In the genomic region with DNA sequence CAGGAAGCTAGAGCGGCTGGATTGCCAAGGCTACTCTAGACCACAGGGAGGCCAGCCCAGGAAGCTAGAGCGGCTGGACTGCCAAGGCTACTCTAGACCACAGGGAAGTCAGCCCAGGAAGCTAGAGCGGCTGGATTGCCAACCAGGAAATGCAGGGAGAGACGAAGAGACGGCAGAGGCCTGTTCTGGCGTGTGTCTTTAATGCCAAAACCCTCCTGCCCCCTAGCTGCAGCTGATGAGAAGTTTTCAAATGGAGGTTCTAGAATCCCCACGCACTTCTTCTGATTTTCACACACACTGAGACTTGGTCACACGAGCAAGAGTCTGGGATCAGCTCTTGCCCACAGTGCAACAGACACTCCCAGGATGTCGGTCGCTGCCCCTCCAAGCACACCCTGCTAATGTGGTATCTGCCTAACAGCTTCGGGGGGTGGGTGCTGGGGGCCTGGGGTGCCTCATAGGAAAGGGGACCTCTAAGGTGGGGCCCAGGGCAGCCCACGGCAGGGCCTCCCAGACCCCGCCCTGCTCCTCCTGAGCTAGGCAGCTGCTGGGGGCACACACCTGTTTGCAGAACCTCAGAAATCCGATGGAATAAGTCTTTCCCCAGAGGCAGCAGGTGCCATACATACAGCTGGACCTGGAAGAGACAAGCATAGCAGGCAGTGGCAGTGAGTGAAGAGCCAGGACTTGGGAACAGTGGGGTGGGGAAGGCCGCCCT, we compare ENCODE assay signal across 1 cellular context.
TF ChIP-seq lines count a peak whose summit lies in the region.

No MANE protein-coding gene starts in this region.

TF ChIP-seq in SK-N-SH treated with all-trans-retinoic acid at 6 μM for 48 hours, 23 proteins besides CTCF, POLR2A, EP300 and RAD21 (continued from another document):
- no peak for TF ChIP-seq PATZ1 (CRISPR knock-in tag; IDR thresholded peaks at IDR 0.05; ENCODE audit: borderline replicate concordance)
